ENCODE assay signal across 21 cellular contexts in genomic region chr2:10296142-10296541, GRCh38. TPM values are rescaled to one million over a fixed set of nuclear protein-coding genes. Genes with fewer than 3 reads are reported as not detected.
A peak's percentile ranks its signal among the peaks of the same experiment; 100 is the strongest.
DNase-seq lines count a peak whose midpoint lies in the region; ATAC-seq and TF ChIP-seq lines count a peak whose summit lies in the region.
"Had no signal": no experiment of that assay in that cellular context is flagged by ENCODE, and none has a peak within 500 bp of the region (broad histone marks: within the 10 kb centered on the region; RNA-seq: fewer than 3 reads in every experiment).

No MANE protein-coding gene starts in this region.

- H3K36me3 Mint-ChIP-seq in activated CD4-positive, alpha-beta memory T cell treated with anti-CD3 and anti-CD28 coated beads for 36 hours = no peaks in the 10 kb centered on the region
- peaks cover 2% of the 10 kb centered on the region for H3K36me3 Mint-ChIP-seq in activated CD4-positive, alpha-beta memory T cell treated with anti-CD3 and anti-CD28 coated beads, Interleukin-2, amount 10 ng/mL, durations not matched to agents 7 days and 5 days (ENCODE audit: low read depth)
- H3K36me3 Mint-ChIP-seq in Caco-2 (ENCODE audit: insufficient read depth, unreplicated experiment) = no peaks in the 10 kb centered on the region
- H3K36me3 Mint-ChIP-seq in WTC11 = peaks cover 9% of the 10 kb centered on the region
- H3K36me3 Mint-ChIP-seq: CD8-positive, alpha-beta T cell; IgD-negative memory B cell had no signal

- peaks cover 36% of the 10 kb centered on the region for H3K4me1 Mint-ChIP-seq in activated CD4-positive, alpha-beta memory T cell treated with anti-CD3 and anti-CD28 coated beads for 36 hours (ENCODE audit: low read depth)
- peaks cover 39% of the 10 kb centered on the region for H3K4me1 Mint-ChIP-seq in activated CD4-positive, alpha-beta memory T cell treated with anti-CD3 and anti-CD28 coated beads, Interleukin-2, amount 10 ng/mL, durations not matched to agents 7 days and 5 days
- H3K4me1 Mint-ChIP-seq in Caco-2 (ENCODE audit: low read depth, unreplicated experiment) (peaks cover 12% of the 10 kb centered on the region), WTC11 (peaks cover 16% of the 10 kb centered on the region)

- DNase-seq in activated CD4-positive, alpha-beta memory T cell treated with anti-CD3 and anti-CD28 coated beads for 36 hours = no peak
- no peak for DNase-seq in activated CD4-positive, alpha-beta memory T cell treated with anti-CD3 and anti-CD28 coated beads, Interleukin-2, amount 10 ng/mL, durations not matched to agents 7 days and 5 days
- DNase-seq in Caco-2 (no peak), WTC11 (ENCODE audit: low spot score) (no peak), omental fat pad (ENCODE audit: low spot score) (peak; percentile 21), NCI-H526 treated with DMSO at 0.1 percent for 48 hours (lab: John Stamatoyannopoulos, UW) (no peak), heart left ventricle (no peak)
- DNase-seq in activated effector memory CD4-positive, alpha-beta T cell treated with Interleukin-2 at 50 U/mL for 16 hours = no peak
- DNase-seq: ACHN; AML-193; CD8-positive, alpha-beta T cell; DMS 273 treated with DMSO at 0.1 percent for 48 hours; DND-41; EL; GM23248; H7; HFFc6; KG1 had no signal

- BruUV-seq in Caco-2 (replicated peaks; lab: Mats Ljungman, UMichigan) = no TSS peak

- no peak for ATAC-seq in WTC11
- no peak for ATAC-seq in omental fat pad (ENCODE audit: low FRiP score)
- ATAC-seq in heart left ventricle = no peak
- ATAC-seq: CD8-positive, alpha-beta T cell; GM12878; HCT116 had no signal

- WGBS in heart left ventricle, 4 donors = 89 to 90% (median 89%) methylated on average over 8 of the region's 8 CpGs

- intact Hi-C loops in activated CD4-positive, alpha-beta memory T cell treated with anti-CD3 and anti-CD28 coated beads for 36 hours (cut with micrococcal nuclease) = no loop called here
- intact Hi-C loops in Caco-2 (cut with micrococcal nuclease; ENCODE audit: unreplicated experiment) = no loop called here
- intact Hi-C loops in heart left ventricle (cut with DNase I) = no loop called here

- no peaks in the 10 kb centered on the region for H3K27me3 ChIP-seq in Caco-2 (replicated peaks; ENCODE audit: control insufficient read depth, insufficient read depth, low read length)
- no peaks in the 10 kb centered on the region for H3K27me3 ChIP-seq in heart left ventricle

- H3K27ac ChIP-seq in heart left ventricle = no peak overlapping the region
- H3K27ac ChIP-seq: GM23248 had no signal

- no peak for TF ChIP-seq CTCF in Caco-2 (IDR thresholded peaks at IDR 0.05; ENCODE audit: insufficient read depth in 1 of 2, low read depth in 1 of 2, low read length in 1 of 2, severe bottlenecking in 1 of 2, unreplicated experiment in 1 of 2)
- no peak for TF ChIP-seq CTCF in WTC11 (IDR thresholded peaks at IDR 0.05)
- no peak for TF ChIP-seq CTCF in omental fat pad (IDR thresholded peaks at IDR 0.05)
- no peak for TF ChIP-seq CTCF in heart left ventricle (IDR thresholded peaks at IDR 0.05)

- POLR2A ChIA-PET in activated CD4-positive, alpha-beta memory T cell treated with anti-CD3 and anti-CD28 coated beads for 36 hours (lab: Charles Lee) = no interaction called here
- POLR2A ChIA-PET in activated CD4-positive, alpha-beta memory T cell treated with anti-CD3 and anti-CD28 coated beads, Interleukin-2, amount 10 ng/mL, durations not matched to agents 7 days and 5 days (lab: Charles Lee) = no interaction called here
- POLR2A ChIA-PET in Caco-2 (lab: Charles Lee) = no interaction called here
- POLR2A ChIA-PET in WTC11 (lab: Charles Lee) = interaction anchor here (0.6 kb wide), 1 partner anchor 136 kb away, joined by 3 read pairs; no protein-coding TSS in a partner anchor

- peaks cover 10% of the 10 kb centered on the region for H3K9me3 Mint-ChIP-seq in activated CD4-positive, alpha-beta memory T cell treated with anti-CD3 and anti-CD28 coated beads for 36 hours
- peaks cover 2% of the 10 kb centered on the region for H3K9me3 Mint-ChIP-seq in activated CD4-positive, alpha-beta memory T cell treated with anti-CD3 and anti-CD28 coated beads, Interleukin-2, amount 10 ng/mL, durations not matched to agents 7 days and 5 days
- H3K9me3 Mint-ChIP-seq in Caco-2 (ENCODE audit: unreplicated experiment) = peaks cover 22% of the 10 kb centered on the region
- peaks cover 27% of the 10 kb centered on the region for H3K9me3 Mint-ChIP-seq in WTC11

- H3K36me3 ChIP-seq in Caco-2 (ENCODE audit: control insufficient read depth, insufficient read depth, low read length) = no peaks in the 10 kb centered on the region
- no peaks in the 10 kb centered on the region for H3K36me3 ChIP-seq in heart left ventricle

- peak overlapping the region; percentile 18 for H3K27ac Mint-ChIP-seq in activated CD4-positive, alpha-beta memory T cell treated with anti-CD3 and anti-CD28 coated beads for 36 hours
- H3K27ac Mint-ChIP-seq in activated CD4-positive, alpha-beta memory T cell treated with anti-CD3 and anti-CD28 coated beads, Interleukin-2, amount 10 ng/mL, durations not matched to agents 7 days and 5 days = no peak overlapping the region
- H3K27ac Mint-ChIP-seq in Caco-2 (ENCODE audit: unreplicated experiment) (peak overlapping the region; percentile 15), WTC11 (no peak overlapping the region)
- H3K27ac Mint-ChIP-seq: CD8-positive, alpha-beta T cell; HFFc6; IgD-negative memory B cell had no signal

- TF ChIP-seq POLR2A in heart left ventricle (IDR thresholded peaks at IDR 0.05) = no peak

- CTCF ChIA-PET in activated CD4-positive, alpha-beta memory T cell treated with anti-CD3 and anti-CD28 coated beads for 36 hours (lab: Charles Lee) = interaction anchor here (0.6 kb wide), 1 partner anchor 122 kb away, joined by 4 read pairs; no protein-coding TSS in a partner anchor
- CTCF ChIA-PET in activated CD4-positive, alpha-beta memory T cell treated with anti-CD3 and anti-CD28 coated beads, Interleukin-2, amount 10 ng/mL, durations not matched to agents 7 days and 5 days (lab: Charles Lee) = interaction anchor here (3.2 kb wide), 1 partner anchor 112 kb away, joined by 13 read pairs; no protein-coding TSS in a partner anchor
- CTCF ChIA-PET in Caco-2 (lab: Charles Lee) (no interaction called here), WTC11 (lab: Charles Lee) (interaction anchor here (0.8 kb wide), 2 partner anchors 112 to 139 kb away, joined by 3 to 4 read pairs; no protein-coding TSS in a partner anchor)

- H3K4me3 Mint-ChIP-seq in activated CD4-positive, alpha-beta memory T cell treated with anti-CD3 and anti-CD28 coated beads for 36 hours = no peak overlapping the region
- H3K4me3 Mint-ChIP-seq in activated CD4-positive, alpha-beta memory T cell treated with anti-CD3 and anti-CD28 coated beads, Interleukin-2, amount 10 ng/mL, durations not matched to agents 7 days and 5 days = no peak overlapping the region
- H3K4me3 Mint-ChIP-seq in Caco-2 (ENCODE audit: unreplicated experiment) = no peak overlapping the region
- no peak overlapping the region for H3K4me3 Mint-ChIP-seq in WTC11
- H3K4me3 Mint-ChIP-seq: CD8-positive, alpha-beta T cell; HFFc6; IgD-negative memory B cell had no signal

- H3K27me3 Mint-ChIP-seq in activated CD4-positive, alpha-beta memory T cell treated with anti-CD3 and anti-CD28 coated beads for 36 hours = no peaks in the 10 kb centered on the region
- H3K27me3 Mint-ChIP-seq in activated CD4-positive, alpha-beta memory T cell treated with anti-CD3 and anti-CD28 coated beads, Interleukin-2, amount 10 ng/mL, durations not matched to agents 7 days and 5 days = no peaks in the 10 kb centered on the region
- H3K27me3 Mint-ChIP-seq in Caco-2 (ENCODE audit: insufficient read depth, unreplicated experiment) (no peaks in the 10 kb centered on the region), WTC11 (ENCODE audit: low read depth) (peaks cover 8% of the 10 kb centered on the region)
- H3K27me3 Mint-ChIP-seq: IgD-negative memory B cell had no signal

- peaks cover 26% of the 10 kb centered on the region for H3K9me3 ChIP-seq in Caco-2
- peaks cover 0 to 23% (median 11%) of the 10 kb centered on the region in 12 donors for H3K9me3 ChIP-seq in heart left ventricle

- H3K4me3 ChIP-seq in Caco-2 (ENCODE audit: low read depth, low read length) = no peak overlapping the region
- H3K4me3 ChIP-seq in heart left ventricle = no peak overlapping the region
- H3K4me3 ChIP-seq: GM12878, GM23248 had no signal

- H3K4me1 ChIP-seq in Caco-2 = peaks cover 14% of the 10 kb centered on the region
- peaks cover 0 to 19% (median 2%) of the 10 kb centered on the region in 12 donors for H3K4me1 ChIP-seq in heart left ventricle

TF ChIP-seq in WTC11, 78 proteins besides CTCF, POLR2A, EP300 and RAD21:
- TF ChIP-seq ZNF423 (CRISPR knock-in tag; IDR thresholded peaks at IDR 0.05) = 0 out of 2 replicates have a peak, but pooled peaks have one; percentile 7
- no peak for TF ChIP-seq ATF2 (CRISPR knock-in tag; IDR thresholded peaks at IDR 0.05; ENCODE audit: borderline replicate concordance, low read depth)

RNA-seq across cellular contexts. Expression of gene HPCAL1, which starts 6.6 kb away (rescaled TPM):
- 10 to 100 TPM; 82.2 to 82.6 TPM for total RNA-seq in activated CD4-positive, alpha-beta memory T cell treated with anti-CD3 and anti-CD28 coated beads for 36 hours
- 10 to 100 TPM; 70.0 to 71.4 TPM for total RNA-seq in activated CD4-positive, alpha-beta memory T cell treated with anti-CD3 and anti-CD28 coated beads, Interleukin-2, amount 10 ng/mL, durations not matched to agents 7 days and 5 days
- total RNA-seq in Caco-2 (2022) = 26.3 and 26.9 TPM in 2 replicates
- 10.5 to 12.4 TPM (median 11.8 TPM) in 3 replicates for total RNA-seq in WTC11 (2021)
- 10 to 100 TPM; 51.8 to 75.8 (median 67.8) TPM for total RNA-seq in omental fat pad
- 10 to 100 TPM; 18.9 to 63.2 (median 40.5) TPM for total RNA-seq in heart left ventricle
- 10 to 100 TPM; 30.8 to 42.6 TPM for polyA plus RNA-seq in heart left ventricle

Comparison
In these comparisons a context has a peak if more than half of its experiments do, and no peak if none do; other contexts are left out.
1. H3K27ac Mint-ChIP-seq: peak in activated CD4-positive, alpha-beta memory T cell treated with anti-CD3 and anti-CD28 coated beads for 36 hours (single experiment) and Caco-2 (single experiment); none in activated CD4-positive, alpha-beta memory T cell treated with anti-CD3 and anti-CD28 coated beads, Interleukin-2, amount 10 ng/mL, durations not matched to agents 7 days and 5 days (single experiment) and WTC11 (single experiment).